15 cellular contexts compared by ENCODE assay signal in the genomic region with DNA sequence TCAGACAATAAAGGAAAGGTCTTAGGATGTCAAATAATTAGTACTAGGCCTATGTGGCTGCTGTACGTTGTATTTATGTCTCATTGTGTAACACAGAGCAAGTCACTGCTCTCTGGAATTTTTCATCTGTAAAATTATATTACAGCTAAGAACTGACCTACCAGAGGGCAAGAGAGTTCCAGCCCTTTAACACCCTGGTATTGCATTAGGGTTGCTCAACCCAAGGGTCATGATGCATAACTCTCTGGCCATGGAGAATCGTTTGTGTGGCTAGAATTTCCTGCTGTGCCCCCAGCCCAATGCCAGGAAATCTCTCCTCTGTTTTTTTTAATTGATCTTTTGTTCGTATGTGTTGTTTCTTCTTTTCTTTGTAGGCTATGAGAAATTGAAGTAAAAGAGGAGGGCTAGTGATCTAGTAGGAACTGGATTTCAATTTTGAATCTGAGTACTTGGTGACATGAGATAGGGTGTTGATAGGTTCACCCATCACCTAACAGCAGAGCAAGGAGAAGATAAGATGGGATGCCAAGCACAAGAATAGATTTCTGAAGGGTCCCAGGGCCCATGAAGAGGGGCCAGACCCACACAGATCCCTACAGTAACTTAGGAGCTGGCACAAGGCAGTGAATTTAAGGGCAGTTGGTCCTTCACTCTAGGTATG.
DNase-seq lines count a peak whose midpoint lies in the region; ATAC-seq and TF ChIP-seq lines count a peak whose summit lies in the region.
"Had no signal": no experiment of that assay in that cellular context is flagged by ENCODE, and none has a peak within 500 bp of the region (broad histone marks: within the 10 kb centered on the region; RNA-seq: fewer than 3 reads in every experiment).

No MANE protein-coding gene starts in this region.

- H4K20me1 ChIP-seq in IMR-90 (ENCODE audit: insufficient read depth, low read length) (no peaks in the 10 kb centered on the region), smooth muscle cell (ENCODE audit: low read depth) (no peaks in the 10 kb centered on the region)

- H2AFZ ChIP-seq in IMR-90 (replicated peaks; ENCODE audit: low read length, poor library complexity) (peak overlapping the region; percentile 5), smooth muscle cell (ENCODE audit: low read depth) (no peak overlapping the region)

- TF ChIP-seq CTCF in IMR-90 (conservative IDR thresholded peaks at IDR 0.05; ENCODE audit: low read depth, low read length) (no peak), MCF 10A (IDR thresholded peaks at IDR 0.05; ENCODE audit: unreplicated experiment) (no peak), right atrium auricular region (IDR thresholded peaks at IDR 0.05) (no peak), smooth muscle cell (IDR thresholded peaks at IDR 0.05; ENCODE audit: borderline replicate concordance, insufficient read depth, poor library complexity, severe bottlenecking) (no peak), GM10266 (IDR thresholded peaks at IDR 0.05; ENCODE audit: control insufficient read depth, insufficient read depth, low read depth, missing control alignments) (no peak)

- no peaks in the 10 kb centered on the region for H3K79me2 ChIP-seq in smooth muscle cell (ENCODE audit: low read depth)

- H2BK15ac ChIP-seq in IMR-90 (ENCODE audit: low read depth, low read length), result peak overlapping the region; percentile 86; the same call in 2 of the 3 replicates

- intact Hi-C loops in IMR-90 (cut with micrococcal nuclease) (no loop called here), MCF 10A (cut with micrococcal nuclease) (no loop called here)
- intact Hi-C loops in activated CD4-positive, alpha-beta memory T cell treated with anti-CD3 and anti-CD28 coated beads for 36 hours (cut with micrococcal nuclease), result no loop called here

- H4K8ac ChIP-seq in IMR-90 (ENCODE audit: low read depth in 2 of 2, low read length in 2 of 2), result peak overlapping the region; percentile 89 to 92

- H4K5ac ChIP-seq in IMR-90 (ENCODE audit: low read depth, low read length), result peak overlapping the region; percentile 100

- peak overlapping the region; percentile 98 for H2BK120ac ChIP-seq in IMR-90 (ENCODE audit: low read depth, low read length)

- peaks cover 16% of the 10 kb centered on the region for H3F3A ChIP-seq in smooth muscle cell (ENCODE audit: low read depth)

- peak overlapping the region; percentile 92 for H2AK9ac ChIP-seq in IMR-90 (replicated peaks; ENCODE audit: low read depth, low read length, poor library complexity)

- in situ Hi-C loops in IMR-90 (cut with MboI; ENCODE audit: low sequenced_read_pairs), result no loop called here

- no peaks in the 10 kb centered on the region for H3K79me1 ChIP-seq in IMR-90 (ENCODE audit: low read depth in 1 of 2, low read length in 2 of 2)

- H3K4me3 ChIP-seq in IMR-90 (ENCODE audit: insufficient read depth, low read depth, low read length) (no peak overlapping the region), right atrium auricular region (no peak overlapping the region), smooth muscle cell (no peak overlapping the region)
- H3K4me3 ChIP-seq: HAP-1, right lobe of liver had no signal

- H2BK5ac ChIP-seq in IMR-90 (ENCODE audit: low read depth, low read length, poor library complexity, severe bottlenecking), result peak overlapping the region; percentile 70

- CTCF ChIA-PET in IMR-90 (lab: Yijun Ruan, JAX), result interaction anchor here (0.6 kb wide), 1 partner anchor 275 kb away, joined by 3 read pairs; no protein-coding TSS in a partner anchor
- CTCF ChIA-PET in MCF 10A (lab: Yijun Ruan, JAX), result interaction anchor here (0.8 kb wide), 1 partner anchor 665 kb away, joined by 3 read pairs; no protein-coding TSS in a partner anchor
- CTCF ChIA-PET in activated CD4-positive, alpha-beta memory T cell treated with anti-CD3 and anti-CD28 coated beads for 36 hours (lab: Charles Lee), result no interaction called here

- peak overlapping the region; percentile 100 for H3K18ac ChIP-seq in IMR-90 (ENCODE audit: low read depth, low read length)

- H3K27ac Mint-ChIP-seq in MCF 10A (ENCODE audit: low read depth, unreplicated experiment), result peak overlapping the region; percentile 47
- no peak overlapping the region for H3K27ac Mint-ChIP-seq in activated CD4-positive, alpha-beta memory T cell treated with anti-CD3 and anti-CD28 coated beads for 36 hours
- H3K27ac Mint-ChIP-seq: naive B cell, WTC11 had no signal

- no peaks in the 10 kb centered on the region for H3K9me3 Mint-ChIP-seq in MCF 10A (ENCODE audit: unreplicated experiment)
- no peaks in the 10 kb centered on the region for H3K9me3 Mint-ChIP-seq in activated CD4-positive, alpha-beta memory T cell treated with anti-CD3 and anti-CD28 coated beads for 36 hours

- peak overlapping the region; percentile 11; the same call in 1 of the 2 replicates for H3K4me2 ChIP-seq in IMR-90 (ENCODE audit: low read depth, low read length)
- H3K4me2 ChIP-seq in smooth muscle cell, result no peak overlapping the region

- H3K9ac ChIP-seq in IMR-90 (ENCODE audit: low read depth, low read length) (0 out of 2 replicates have a peak overlapping the region, but pooled peaks have one; percentile 30), smooth muscle cell (ENCODE audit: low read depth) (no peak overlapping the region)

- H2AK5ac ChIP-seq in IMR-90 (ENCODE audit: low read depth, low read length), result peak overlapping the region; percentile 98

- peaks cover 30% of the 10 kb centered on the region for H3K4me1 Mint-ChIP-seq in MCF 10A (ENCODE audit: insufficient read depth, unreplicated experiment)
- no peaks in the 10 kb centered on the region for H3K4me1 Mint-ChIP-seq in activated CD4-positive, alpha-beta memory T cell treated with anti-CD3 and anti-CD28 coated beads for 36 hours (ENCODE audit: low read depth)

- POLR2A ChIA-PET in IMR-90 (lab: Charles Lee; ENCODE audit: unreplicated experiment) (no interaction called here), MCF 10A (lab: Yijun Ruan, JAX) (interaction anchor here (1.0 kb wide), 1 partner anchor 200 kb away, joined by 3 read pairs; no protein-coding TSS in a partner anchor)
- POLR2A ChIA-PET in activated CD4-positive, alpha-beta memory T cell treated with anti-CD3 and anti-CD28 coated beads for 36 hours (lab: Charles Lee), result no interaction called here

- BruUV-seq in IMR-90 (replicated peaks; lab: Mats Ljungman, UMichigan), result no TSS peak
- no TSS peak for BruUV-seq in MCF 10A (replicated peaks; lab: Mats Ljungman, UMichigan)

- no peaks in the 10 kb centered on the region for H3K9me3 ChIP-seq in IMR-90 (ENCODE audit: control insufficient read depth, insufficient read depth, low read length)
- no peaks in the 10 kb centered on the region for H3K9me3 ChIP-seq in right atrium auricular region
- no peaks in the 10 kb centered on the region for H3K9me3 ChIP-seq in smooth muscle cell (replicated peaks; ENCODE audit: low read depth)
- H3K9me3 ChIP-seq: HAP-1, right lobe of liver had no signal

- peak overlapping the region; percentile 95 for H2BK20ac ChIP-seq in IMR-90 (ENCODE audit: low read depth, low read length)

- H3K9me1 ChIP-seq in IMR-90 (ENCODE audit: insufficient read depth, low read length), result peaks cover 13% of the 10 kb centered on the region; the same call in 1 of the 2 replicates

- peak; percentile 25 for DNase-seq in IMR-90
- DNase-seq in MCF 10A (ENCODE audit: unreplicated experiment), result peak; percentile 78
- DNase-seq in right atrium auricular region (ENCODE audit: low spot score), result no peak
- DNase-seq in smooth muscle cell (lab: John Stamatoyannopoulos, UW; ENCODE audit: unreplicated experiment), result no peak
- no peak for DNase-seq in activated CD4-positive, alpha-beta memory T cell treated with anti-CD3 and anti-CD28 coated beads for 36 hours
- no peak for DNase-seq in GM10266 (ENCODE audit: extremely low spot score)
- DNase-seq: activated CD8-positive, alpha-beta memory T cell treated with anti-CD3 and anti-CD28 coated beads, Interleukin-2, amount 50 U/mL, for 4 hours; foreskin melanocyte; naive B cell; NCI-H2107; right lobe of liver; stimulated activated naive CD4-positive, alpha-beta T cell had no signal

- H3K27ac ChIP-seq in IMR-90 (ENCODE audit: insufficient read depth, low read length), result peak overlapping the region; percentile 99
- H3K27ac ChIP-seq in right atrium auricular region, result peak overlapping the region; percentile 64 to 67
- peak overlapping the region; percentile 57 for H3K27ac ChIP-seq in smooth muscle cell (ENCODE audit: low read depth)
- H3K27ac ChIP-seq: right lobe of liver had no signal

- H3K36me3 ChIP-seq in IMR-90 (ENCODE audit: control insufficient read depth, insufficient read depth, low read length) (no peaks in the 10 kb centered on the region), right atrium auricular region (no peaks in the 10 kb centered on the region), smooth muscle cell (ENCODE audit: low read depth) (no peaks in the 10 kb centered on the region)
- H3K36me3 ChIP-seq: HAP-1, right lobe of liver had no signal

- peaks cover 34% of the 10 kb centered on the region for H3K4me1 ChIP-seq in IMR-90 (ENCODE audit: control insufficient read depth, insufficient read depth, low read length)
- H3K4me1 ChIP-seq in right atrium auricular region, result peaks cover 0 to 52% of the 10 kb centered on the region in 2 donors
- peaks cover 18% of the 10 kb centered on the region for H3K4me1 ChIP-seq in smooth muscle cell (ENCODE audit: low read depth)

- H3K23ac ChIP-seq in IMR-90 (ENCODE audit: low read depth, low read length), result peak overlapping the region; percentile 55; the same call in 1 of the 2 replicates

- no peak for TF ChIP-seq POLR2A in IMR-90 (IDR thresholded peaks at IDR 0.05; ENCODE audit: low read depth, low read length)

- ATAC-seq in IMR-90 (ENCODE audit: low read depth), result no peak
- ATAC-seq in esophagus mucosa, result no peak
- ATAC-seq: WTC11 had no signal

- H3K14ac ChIP-seq in IMR-90 (replicated peaks; ENCODE audit: low read depth, low read length), result peak overlapping the region; percentile 86

- H4K91ac ChIP-seq in IMR-90 (ENCODE audit: insufficient read depth, low read depth, low read length), result peak overlapping the region; percentile 98

- H3K27me3 Mint-ChIP-seq in MCF 10A (ENCODE audit: insufficient read depth, unreplicated experiment), result no peaks in the 10 kb centered on the region
- H3K27me3 Mint-ChIP-seq in activated CD4-positive, alpha-beta memory T cell treated with anti-CD3 and anti-CD28 coated beads for 36 hours, result no peaks in the 10 kb centered on the region

- peak overlapping the region; percentile 98 for H3K4ac ChIP-seq in IMR-90 (ENCODE audit: low read depth, low read length)

- WGBS in IMR-90 (ENCODE audit: extremely low coverage in 2 of 2, insufficient read length in 1 of 2), 2 experiments, result no CpG with 5 or more reads among the region's 3 CpGs
- whole genome bisulfite sequencing in smooth muscle cell (ENCODE audit: low lambda C conversion rate), result 53% methylated on average over 3 of the region's 3 CpGs

- H3K56ac ChIP-seq in IMR-90 (ENCODE audit: extremely low read depth, insufficient read depth, low read length), result peak overlapping the region; percentile 2; the same call in 1 of the 2 replicates

- H3K36me3 Mint-ChIP-seq in MCF 10A (ENCODE audit: insufficient read depth, unreplicated experiment), result no peaks in the 10 kb centered on the region
- H3K36me3 Mint-ChIP-seq in activated CD4-positive, alpha-beta memory T cell treated with anti-CD3 and anti-CD28 coated beads for 36 hours, result peaks cover 6% of the 10 kb centered on the region
- H3K36me3 Mint-ChIP-seq: WTC11 had no signal

- H3K4me3 Mint-ChIP-seq in MCF 10A (ENCODE audit: unreplicated experiment), result no peak overlapping the region
- H3K4me3 Mint-ChIP-seq in activated CD4-positive, alpha-beta memory T cell treated with anti-CD3 and anti-CD28 coated beads for 36 hours, result no peak overlapping the region
- H3K4me3 Mint-ChIP-seq: naive B cell, WTC11 had no signal

- H3K27me3 ChIP-seq in IMR-90 (ENCODE audit: control insufficient read depth, insufficient read depth, low read length) (no peaks in the 10 kb centered on the region), right atrium auricular region (no peaks in the 10 kb centered on the region), smooth muscle cell (ENCODE audit: low read depth) (no peaks in the 10 kb centered on the region)
- H3K27me3 ChIP-seq: right lobe of liver had no signal

- no peak for TF ChIP-seq RAD21 in IMR-90 (IDR thresholded peaks at IDR 0.05; ENCODE audit: low read length)

- dilution Hi-C loops in IMR-90 (cut with HindIII; ENCODE audit: low sequenced_read_pairs, unreplicated experiment), result no loop called here

Comparison
In these comparisons a context has a peak if more than half of its experiments do, and no peak if none do; other contexts are left out.
1. DNase-seq: peak in IMR-90 (single experiment) and MCF 10A (single experiment); none in right atrium auricular region (single experiment), smooth muscle cell (single experiment), activated CD4-positive, alpha-beta memory T cell treated with anti-CD3 and anti-CD28 coated beads for 36 hours (single experiment) and GM10266 (single experiment).
2. Peak in every context shown above with its lines, with median percentiles within 50 percentile points of each other: H3K27ac ChIP-seq.